ENCODE assay signal across 1 cellular context in the genomic region with DNA sequence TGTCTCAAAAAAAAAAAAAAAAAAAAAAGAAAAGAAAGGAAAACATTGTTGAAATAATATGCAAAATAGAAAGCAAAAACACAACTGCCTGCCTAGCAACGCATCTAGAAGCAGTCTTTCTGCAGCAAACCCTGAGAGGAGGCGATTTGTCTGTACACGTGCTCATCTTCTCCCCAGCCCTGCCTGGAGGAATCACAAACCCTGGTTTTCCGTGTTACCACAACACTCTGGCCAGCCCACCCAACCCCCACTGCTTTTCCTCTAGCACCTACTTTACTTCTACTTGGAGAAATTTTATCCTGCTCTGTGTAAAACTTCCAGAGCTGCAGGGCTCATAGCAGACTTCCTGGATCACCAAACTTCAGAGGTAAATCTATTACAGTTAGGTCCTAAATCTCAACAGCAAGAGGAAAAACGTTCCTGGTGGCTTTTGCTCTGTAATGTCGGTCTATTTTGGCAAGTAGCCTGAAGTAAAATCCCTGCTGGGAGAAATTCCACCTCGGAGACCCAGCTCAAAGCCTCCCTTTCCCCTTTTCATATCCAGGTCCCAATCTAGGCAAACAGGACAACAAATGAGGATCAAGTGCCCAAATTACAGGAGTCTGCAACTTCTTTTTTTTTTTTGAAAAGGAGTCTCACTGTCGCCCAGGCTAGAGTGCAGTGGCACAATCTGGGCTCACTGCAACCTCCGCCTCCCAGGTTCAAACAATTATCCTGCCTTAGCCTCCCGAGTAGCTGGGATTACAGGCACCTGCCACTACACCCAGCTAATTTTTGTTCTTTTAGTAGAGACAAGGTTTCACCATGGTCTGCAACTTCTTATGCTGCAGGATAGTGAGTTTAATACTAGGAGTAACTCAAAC.
TF ChIP-seq lines count a peak whose summit lies in the region.

No MANE protein-coding gene starts in this region.

TF ChIP-seq in HEK293, 187 proteins besides CTCF, POLR2A, EP300 and RAD21 (continued from another document):
- TF ChIP-seq, protein P1, sequence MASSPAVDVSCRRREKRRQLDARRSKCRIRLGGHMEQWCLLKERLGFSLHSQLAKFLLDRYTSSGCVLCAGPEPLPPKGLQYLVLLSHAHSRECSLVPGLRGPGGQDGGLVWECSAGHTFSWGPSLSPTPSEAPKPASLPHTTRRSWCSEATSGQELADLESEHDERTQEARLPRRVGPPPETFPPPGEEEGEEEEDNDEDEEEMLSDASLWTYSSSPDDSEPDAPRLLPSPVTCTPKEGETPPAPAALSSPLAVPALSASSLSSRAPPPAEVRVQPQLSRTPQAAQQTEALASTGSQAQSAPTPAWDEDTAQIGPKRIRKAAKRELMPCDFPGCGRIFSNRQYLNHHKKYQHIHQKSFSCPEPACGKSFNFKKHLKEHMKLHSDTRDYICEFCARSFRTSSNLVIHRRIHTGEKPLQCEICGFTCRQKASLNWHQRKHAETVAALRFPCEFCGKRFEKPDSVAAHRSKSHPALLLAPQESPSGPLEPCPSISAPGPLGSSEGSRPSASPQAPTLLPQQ (tag by site-specific recombination; IDR thresholded peaks at IDR 0.05): peak; percentile 60; the same call in 1 of the 2 replicates
- TF ChIP-seq ZBTB8A (tag by site-specific recombination; IDR thresholded peaks at IDR 0.05): 0 out of 2 replicates have a peak, but pooled peaks have one; percentile 19
- TF ChIP-seq ZNF623 (tag by site-specific recombination; IDR thresholded peaks at IDR 0.05): no peak
- TF ChIP-seq ZIC2 (tag by site-specific recombination; IDR thresholded peaks at IDR 0.05): 0 out of 2 replicates have a peak, but pooled peaks have one; percentile 14
- peak; percentile 76; the same call in 1 of the 2 replicates for TF ChIP-seq PRDM1 (tag by site-specific recombination; IDR thresholded peaks at IDR 0.05)
- TF ChIP-seq ZBTB48 (tag by site-specific recombination; IDR thresholded peaks at IDR 0.05): no peak
- 0 out of 2 replicates have a peak, but pooled peaks have one; percentile 36 for TF ChIP-seq ZNF341 (tag by site-specific recombination; IDR thresholded peaks at IDR 0.05; ENCODE audit: low read depth)
- 0 out of 2 replicates have a peak, but pooled peaks have one; percentile 26 for TF ChIP-seq ZNF2 (tag by site-specific recombination; IDR thresholded peaks at IDR 0.05)
- peak; percentile 16; the same call in 1 of the 2 replicates for TF ChIP-seq GLIS1 (tag by site-specific recombination; IDR thresholded peaks at IDR 0.05)
- TF ChIP-seq, protein P2, sequence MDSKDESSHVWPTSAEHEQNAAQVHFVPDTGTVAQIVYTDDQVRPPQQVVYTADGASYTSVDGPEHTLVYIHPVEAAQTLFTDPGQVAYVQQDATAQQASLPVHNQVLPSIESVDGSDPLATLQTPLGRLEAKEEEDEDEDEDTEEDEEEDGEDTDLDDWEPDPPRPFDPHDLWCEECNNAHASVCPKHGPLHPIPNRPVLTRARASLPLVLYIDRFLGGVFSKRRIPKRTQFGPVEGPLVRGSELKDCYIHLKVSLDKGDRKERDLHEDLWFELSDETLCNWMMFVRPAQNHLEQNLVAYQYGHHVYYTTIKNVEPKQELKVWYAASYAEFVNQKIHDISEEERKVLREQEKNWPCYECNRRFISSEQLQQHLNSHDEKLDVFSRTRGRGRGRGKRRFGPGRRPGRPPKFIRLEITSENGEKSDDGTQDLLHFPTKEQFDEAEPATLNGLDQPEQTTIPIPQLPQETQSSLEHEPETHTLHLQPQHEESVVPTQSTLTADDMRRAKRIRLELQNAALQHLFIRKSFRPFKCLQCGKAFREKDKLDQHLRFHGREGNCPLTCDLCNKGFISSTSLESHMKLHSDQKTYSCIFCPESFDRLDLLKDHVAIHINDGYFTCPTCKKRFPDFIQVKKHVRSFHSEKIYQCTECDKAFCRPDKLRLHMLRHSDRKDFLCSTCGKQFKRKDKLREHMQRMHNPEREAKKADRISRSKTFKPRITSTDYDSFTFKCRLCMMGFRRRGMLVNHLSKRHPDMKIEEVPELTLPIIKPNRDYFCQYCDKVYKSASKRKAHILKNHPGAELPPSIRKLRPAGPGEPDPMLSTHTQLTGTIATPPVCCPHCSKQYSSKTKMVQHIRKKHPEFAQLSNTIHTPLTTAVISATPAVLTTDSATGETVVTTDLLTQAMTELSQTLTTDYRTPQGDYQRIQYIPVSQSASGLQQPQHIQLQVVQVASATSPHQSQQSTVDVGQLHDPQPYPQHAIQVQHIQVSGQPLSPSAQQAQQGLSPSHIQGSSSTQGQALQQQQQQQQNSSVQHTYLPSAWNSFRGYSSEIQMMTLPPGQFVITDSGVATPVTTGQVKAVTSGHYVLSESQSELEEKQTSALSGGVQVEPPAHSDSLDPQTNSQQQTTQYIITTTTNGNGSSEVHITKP (tag by site-specific recombination; IDR thresholded peaks at IDR 0.05): 0 out of 2 replicates have a peak, but pooled peaks have one; percentile 25
- no peak for TF ChIP-seq ZSCAN30 (tag by site-specific recombination; IDR thresholded peaks at IDR 0.05)
- peak; percentile 26; the same call in 1 of the 2 replicates for TF ChIP-seq MZF1 (tag by site-specific recombination; IDR thresholded peaks at IDR 0.05; ENCODE audit: borderline replicate concordance)
- peak; percentile 65; the same call in 1 of the 2 replicates for TF ChIP-seq IKZF3 (tag by site-specific recombination; IDR thresholded peaks at IDR 0.05)
- TF ChIP-seq ZNF558 (tag by site-specific recombination; IDR thresholded peaks at IDR 0.05): no peak
- TF ChIP-seq, protein P3, sequence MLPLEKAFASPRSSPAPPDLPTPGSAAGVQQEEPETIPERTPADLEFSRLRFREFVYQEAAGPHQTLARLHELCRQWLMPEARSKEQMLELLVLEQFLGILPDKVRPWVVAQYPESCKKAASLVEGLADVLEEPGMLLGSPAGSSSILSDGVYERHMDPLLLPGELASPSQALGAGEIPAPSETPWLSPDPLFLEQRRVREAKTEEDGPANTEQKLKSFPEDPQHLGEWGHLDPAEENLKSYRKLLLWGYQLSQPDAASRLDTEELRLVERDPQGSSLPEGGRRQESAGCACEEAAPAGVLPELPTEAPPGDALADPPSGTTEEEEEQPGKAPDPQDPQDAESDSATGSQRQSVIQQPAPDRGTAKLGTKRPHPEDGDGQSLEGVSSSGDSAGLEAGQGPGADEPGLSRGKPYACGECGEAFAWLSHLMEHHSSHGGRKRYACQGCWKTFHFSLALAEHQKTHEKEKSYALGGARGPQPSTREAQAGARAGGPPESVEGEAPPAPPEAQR (tag by site-specific recombination; IDR thresholded peaks at IDR 0.05): no peak
- TF ChIP-seq ZNF335 (tag by site-specific recombination; conservative IDR thresholded peaks at IDR 0.05): peak; percentile 46; the same call in 1 of the 2 replicates
- no peak for TF ChIP-seq ZNF701 (tag by site-specific recombination; IDR thresholded peaks at IDR 0.05)
- TF ChIP-seq KLF16 (tag by site-specific recombination; IDR thresholded peaks at IDR 0.05): peak; percentile 43; the same call in 1 of the 2 replicates
- peak; percentile 61; the same call in 1 of the 2 replicates for TF ChIP-seq ZBTB20 (tag by site-specific recombination; IDR thresholded peaks at IDR 0.05)
- peak; percentile 40; the same call in 1 of the 2 replicates for TF ChIP-seq ZFP69B (tag by site-specific recombination; IDR thresholded peaks at IDR 0.05)
- TF ChIP-seq ZEB2 (tag by site-specific recombination; IDR thresholded peaks at IDR 0.05): 0 out of 2 replicates have a peak, but pooled peaks have one; percentile 10
- peak; percentile 83 for TF ChIP-seq ZBTB17 (tag by site-specific recombination; IDR thresholded peaks at IDR 0.05)
- TF ChIP-seq, protein P4, sequence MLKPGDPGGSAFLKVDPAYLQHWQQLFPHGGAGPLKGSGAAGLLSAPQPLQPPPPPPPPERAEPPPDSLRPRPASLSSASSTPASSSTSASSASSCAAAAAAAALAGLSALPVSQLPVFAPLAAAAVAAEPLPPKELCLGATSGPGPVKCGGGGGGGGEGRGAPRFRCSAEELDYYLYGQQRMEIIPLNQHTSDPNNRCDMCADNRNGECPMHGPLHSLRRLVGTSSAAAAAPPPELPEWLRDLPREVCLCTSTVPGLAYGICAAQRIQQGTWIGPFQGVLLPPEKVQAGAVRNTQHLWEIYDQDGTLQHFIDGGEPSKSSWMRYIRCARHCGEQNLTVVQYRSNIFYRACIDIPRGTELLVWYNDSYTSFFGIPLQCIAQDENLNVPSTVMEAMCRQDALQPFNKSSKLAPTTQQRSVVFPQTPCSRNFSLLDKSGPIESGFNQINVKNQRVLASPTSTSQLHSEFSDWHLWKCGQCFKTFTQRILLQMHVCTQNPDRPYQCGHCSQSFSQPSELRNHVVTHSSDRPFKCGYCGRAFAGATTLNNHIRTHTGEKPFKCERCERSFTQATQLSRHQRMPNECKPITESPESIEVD (tag by site-specific recombination; IDR thresholded peaks at IDR 0.05): peak; percentile 98
- TF ChIP-seq, protein P5, sequence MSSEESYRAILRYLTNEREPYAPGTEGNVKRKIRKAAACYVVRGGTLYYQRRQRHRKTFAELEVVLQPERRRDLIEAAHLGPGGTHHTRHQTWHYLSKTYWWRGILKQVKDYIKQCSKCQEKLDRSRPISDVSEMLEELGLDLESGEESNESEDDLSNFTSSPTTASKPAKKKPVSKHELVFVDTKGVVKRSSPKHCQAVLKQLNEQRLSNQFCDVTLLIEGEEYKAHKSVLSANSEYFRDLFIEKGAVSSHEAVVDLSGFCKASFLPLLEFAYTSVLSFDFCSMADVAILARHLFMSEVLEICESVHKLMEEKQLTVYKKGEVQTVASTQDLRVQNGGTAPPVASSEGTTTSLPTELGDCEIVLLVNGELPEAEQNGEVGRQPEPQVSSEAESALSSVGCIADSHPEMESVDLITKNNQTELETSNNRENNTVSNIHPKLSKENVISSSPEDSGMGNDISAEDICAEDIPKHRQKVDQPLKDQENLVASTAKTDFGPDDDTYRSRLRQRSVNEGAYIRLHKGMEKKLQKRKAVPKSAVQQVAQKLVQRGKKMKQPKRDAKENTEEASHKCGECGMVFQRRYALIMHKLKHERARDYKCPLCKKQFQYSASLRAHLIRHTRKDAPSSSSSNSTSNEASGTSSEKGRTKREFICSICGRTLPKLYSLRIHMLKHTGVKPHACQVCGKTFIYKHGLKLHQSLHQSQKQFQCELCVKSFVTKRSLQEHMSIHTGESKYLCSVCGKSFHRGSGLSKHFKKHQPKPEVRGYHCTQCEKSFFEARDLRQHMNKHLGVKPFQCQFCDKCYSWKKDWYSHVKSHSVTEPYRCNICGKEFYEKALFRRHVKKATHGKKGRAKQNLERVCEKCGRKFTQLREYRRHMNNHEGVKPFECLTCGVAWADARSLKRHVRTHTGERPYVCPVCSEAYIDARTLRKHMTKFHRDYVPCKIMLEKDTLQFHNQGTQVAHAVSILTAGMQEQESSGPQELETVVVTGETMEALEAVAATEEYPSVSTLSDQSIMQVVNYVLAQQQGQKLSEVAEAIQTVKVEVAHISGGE (tag by site-specific recombination; conservative IDR thresholded peaks at IDR 0.05; ENCODE audit: low read depth): 0 out of 2 replicates have a peak, but pooled peaks have one; percentile 6
- TF ChIP-seq, protein P6, sequence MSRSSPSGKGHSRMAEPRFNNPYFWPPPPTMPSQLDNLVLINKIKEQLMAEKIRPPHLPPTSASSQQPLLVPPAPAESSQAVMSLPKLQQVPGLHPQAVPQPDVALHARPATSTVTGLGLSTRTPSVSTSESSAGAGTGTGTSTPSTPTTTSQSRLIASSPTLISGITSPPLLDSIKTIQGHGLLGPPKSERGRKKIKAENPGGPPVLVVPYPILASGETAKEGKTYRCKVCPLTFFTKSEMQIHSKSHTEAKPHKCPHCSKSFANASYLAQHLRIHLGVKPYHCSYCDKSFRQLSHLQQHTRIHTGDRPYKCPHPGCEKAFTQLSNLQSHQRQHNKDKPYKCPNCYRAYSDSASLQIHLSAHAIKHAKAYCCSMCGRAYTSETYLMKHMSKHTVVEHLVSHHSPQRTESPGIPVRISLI (tag by site-specific recombination; IDR thresholded peaks at IDR 0.05): peak; percentile 68; the same call in 1 of the 2 replicates
- TF ChIP-seq ZNF600 (tag by site-specific recombination; IDR thresholded peaks at IDR 0.05): peak; percentile 81
- TF ChIP-seq ZNF530 (tag by site-specific recombination; IDR thresholded peaks at IDR 0.05; ENCODE audit: low read depth): no peak
TF ChIP-seq in HEK293: peak in this region for 22.
